In genomic region chr1:186812560-186812959, GRCh38 we compare ENCODE assay signal across 20 cellular contexts. TPM values are rescaled to one million over a fixed set of nuclear protein-coding genes. Genes with fewer than 3 reads are reported as not detected.
DNase-seq lines count a peak whose midpoint lies in the region; ATAC-seq, FAIRE-seq and TF ChIP-seq lines count a peak whose summit lies in the region.
"Had no signal": no experiment of that assay in that cellular context is flagged by ENCODE, and none has a peak within 500 bp of the region (broad histone marks: within the 10 kb centered on the region; RNA-seq: fewer than 3 reads in every experiment).

No MANE protein-coding gene starts in this region.

- peak; percentile 5 for FAIRE-seq in GM12892 (lab: Jason Lieb, UNC)
- FAIRE-seq: H1 had no signal

- no peak overlapping the region for H3K27ac ChIP-seq in RWPE1
- H3K27ac ChIP-seq: foreskin keratinocyte, psoas muscle, suprapubic skin had no signal

- no peak for TF ChIP-seq POLR2A in GM12892 (IDR thresholded peaks at IDR 0.05; ENCODE audit: low read depth, low read length)

- DNase-seq in GM12892 (ENCODE audit: insufficient read length) = no peak
- DNase-seq in astrocyte of the hippocampus (ENCODE audit: low read depth, low spot score) = peak; percentile 85
- DNase-seq in fibroblast of villous mesenchyme (ENCODE audit: low read depth) = peak; percentile 19
- DNase-seq in activated gamma-delta T cell treated with Interleukin-2 at 50 U/mL for 16 hours = no peak
- no peak for DNase-seq in RWPE1 (ENCODE audit: low spot score)
- no peak for DNase-seq in islet precursor cell
- DNase-seq: activated CD8-positive, alpha-beta T cell treated with anti-CD3 and anti-CD28 coated beads for 36 hours; activated T-cell treated with anti-CD3 and anti-CD28 coated beads, Interleukin-2, amount 50 U/mL, for 24 hours; caudate nucleus; foreskin keratinocyte; NCI-H2107; NCI-H526 treated with DMSO at 0.1 percent for 48 hours; psoas muscle; SIG-M5; T-helper 17 cell had no signal

- CTCF ChIA-PET in RWPE1 (lab: Yijun Ruan, JAX) = interaction anchor here (0.5 to 0.6 kb wide), 2 partner anchors 64 to 390 kb away, joined by 3 to 8 read pairs; no protein-coding TSS in a partner anchor

- no peak for ATAC-seq in HG02970 (IDR thresholded peaks at IDR 0.05; ENCODE audit: low FRiP score, unreplicated experiment)
- ATAC-seq: activated CD8-positive, alpha-beta T cell treated with anti-CD3 and anti-CD28 coated beads for 36 hours; psoas muscle; T-helper 17 cell; WTC11 had no signal

- TF ChIP-seq CTCF in fibroblast of villous mesenchyme (IDR thresholded peaks at IDR 0.05; ENCODE audit: insufficient read depth, low read depth, low read length) (no peak), RWPE1 (conservative IDR thresholded peaks at IDR 0.05; ENCODE audit: low read depth) (no peak)

- POLR2A ChIA-PET in RWPE1 (lab: Yijun Ruan, JAX; ENCODE audit: low non-redundant PET) = no interaction called here

- H3K4me3 ChIP-seq in fibroblast of villous mesenchyme (ENCODE audit: low read depth, low read length) = no peak overlapping the region
- H3K4me3 ChIP-seq: psoas muscle, suprapubic skin had no signal

RNA-seq across cellular contexts. Expression of gene PLA2G4A, which starts 16.2 kb away (rescaled TPM):
- 9.2 TPM for polyA plus RNA-seq in GM12892 (2012; ENCODE audit: missing spikeins)
- total RNA-seq in fibroblast of villous mesenchyme = 12.1 and 15.5 TPM in 2 replicates
- polyA plus RNA-seq: neural cell had no signal

Comparison
In these comparisons a context has a peak if more than half of its experiments do, and no peak if none do; other contexts are left out.
1. DNase-seq: peak in astrocyte of the hippocampus (single experiment) and fibroblast of villous mesenchyme (single experiment); none in GM12892 (single experiment), activated gamma-delta T cell treated with Interleukin-2 at 50 U/mL for 16 hours (single experiment), RWPE1 (single experiment) and islet precursor cell (single experiment).